Comparison of ENCODE assay signal across 8 cellular contexts in genomic region chr1:32817159-32817814, GRCh38. TPM values are rescaled to one million over a fixed set of nuclear protein-coding genes. Genes with fewer than 3 reads are reported as not detected.
DNase-seq lines count a peak whose midpoint lies in the region; ATAC-seq lines count a peak whose summit lies in the region.

TSS of gene S100PBP (plus strand) at chr1:32817653. CDS start at chr1:32826100, 8,447 bp downstream.
TSS of gene YARS1 (minus strand) at chr1:32817358. CDS start at chr1:32817244, 114 bp downstream.

- no peaks in the 10 kb centered on the region for H3K27me3 Mint-ChIP-seq in effector memory CD8-positive, alpha-beta T cell
- no peaks in the 10 kb centered on the region for H3K27me3 Mint-ChIP-seq in memory B cell

- peak within 1 kb of the TSS; percentile 86 to 95 for H3K4me3 Mint-ChIP-seq in effector memory CD8-positive, alpha-beta T cell
- peak within 1 kb of the TSS; percentile 98 for H3K4me3 Mint-ChIP-seq in memory B cell

- ATAC-seq in GM21360 (IDR thresholded peaks at IDR 0.05; ENCODE audit: unreplicated experiment) (peak; percentile 82), memory B cell (ENCODE audit: low read depth) (peak; percentile 93)
- peak; percentile 89 for ATAC-seq in effector memory CD8-positive, alpha-beta T cell (replicated peaks)

- H3K9me3 Mint-ChIP-seq in effector memory CD8-positive, alpha-beta T cell = no peaks in the 10 kb centered on the region
- no peaks in the 10 kb centered on the region for H3K9me3 Mint-ChIP-seq in memory B cell

- DNase-seq in COLO668 (lab: John Stamatoyannopoulos, UW; ENCODE audit: unreplicated experiment) = peak; percentile 100
- DNase-seq in HT1080 (ENCODE audit: low read depth) = peak; percentile 98
- DNase-seq in NOMO-1 treated with DMSO at 0.1 percent for 48 hours (lab: John Stamatoyannopoulos, UW; ENCODE audit: unreplicated experiment) = peak; percentile 98
- peak; percentile 99 to 100 for DNase-seq in activated CD8-positive, alpha-beta memory T cell treated with anti-CD3 and anti-CD28 coated beads for 4 hours (ENCODE audit: low read depth in 2 of 2)
- DNase-seq in effector memory CD8-positive, alpha-beta T cell = peak; percentile 99 to 100 (median 100)
- peak; percentile 99 to 100 for DNase-seq in memory B cell (ENCODE audit: low spot score in 2 of 2)
- peak; percentile 99 for DNase-seq in stimulated activated CD8-positive, alpha-beta memory T cell treated with anti-CD3 and anti-CD28 coated beads, Interleukin-12 subunit alpha, Interleukin-12 subunit beta, amount 100 ng/mL, for 24 hours (ENCODE audit: extremely low read depth)

- H3K4me1 Mint-ChIP-seq in effector memory CD8-positive, alpha-beta T cell (ENCODE audit: low read depth in 2 of 2) = peaks cover 38 to 59% of the 10 kb centered on the region in 2 donors
- peaks cover 35% of the 10 kb centered on the region for H3K4me1 Mint-ChIP-seq in memory B cell

- peaks cover 15% of the 10 kb centered on the region for H3K36me3 Mint-ChIP-seq in effector memory CD8-positive, alpha-beta T cell (ENCODE audit: insufficient read depth)
- peaks cover 7% of the 10 kb centered on the region for H3K36me3 Mint-ChIP-seq in memory B cell

- H3K27ac Mint-ChIP-seq in effector memory CD8-positive, alpha-beta T cell = peak within 1 kb of the TSS; percentile 47 to 95
- H3K27ac Mint-ChIP-seq in memory B cell = peak within 1 kb of the TSS; percentile 88

RNA-seq across cellular contexts. Expression of gene S100PBP, which starts in this region (rescaled TPM):
- total RNA-seq in HT1080 (2014; rRNA removed; shearing (Covaris generic)) = 16.8 TPM in 2 replicates
- 16.4 and 18.4 TPM in 2 replicates for polyA plus RNA-seq in HT1080 (2015; cell fraction: cytosol; rRNA removed)
- 53.0 and 72.8 TPM in 2 replicates for polyA plus RNA-seq in HT1080 (2015; cell fraction: nucleus; rRNA removed)

RNA-seq across cellular contexts. Expression of gene YARS1, which starts in this region (rescaled TPM):
- total RNA-seq in HT1080 (2014; rRNA removed; shearing (Covaris generic)) = 165 and 185 TPM in 2 replicates
- polyA plus RNA-seq in HT1080 (2015; cell fraction: cytosol; rRNA removed) = 163 and 164 TPM in 2 replicates
- 226 and 264 TPM in 2 replicates for polyA plus RNA-seq in HT1080 (2015; cell fraction: nucleus; rRNA removed)

Comparison
In these comparisons a context has a peak if more than half of its experiments do, and no peak if none do; other contexts are left out.
1. Peak in every context shown above with its lines: DNase-seq and ATAC-seq.